ENCODE assay signal across 9 cellular contexts in genomic region chr9:69412741-69413150, GRCh38.
DNase-seq lines count a peak whose midpoint lies in the region; ATAC-seq, FAIRE-seq and TF ChIP-seq lines count a peak whose summit lies in the region.
"Had no signal": no experiment of that assay in that cellular context is flagged by ENCODE, and none has a peak within 500 bp of the region (broad histone marks: within the 10 kb centered on the region; RNA-seq: fewer than 3 reads in every experiment).

No MANE protein-coding gene starts in this region.

- TF ChIP-seq POLR2A in HepG2 (IDR thresholded peaks at IDR 0.05; ENCODE audit: insufficient read depth in 1 of 2, low read depth in 2 of 2, low read length in 2 of 2) (no peak), transverse colon (IDR thresholded peaks at IDR 0.05) (no peak), lower leg skin (IDR thresholded peaks at IDR 0.05) (no peak)

- H3K4me3 ChIP-seq in LNCaP clone FGC (ENCODE audit: low read depth, low read length) (no peak overlapping the region), choroid plexus epithelial cell (ENCODE audit: low read depth, low read length) (no peak overlapping the region), HepG2 (replicated peaks in 1 of 3; ENCODE audit: insufficient read depth in 1 of 3, low read depth in 2 of 3, low read length in 3 of 3) (no peak overlapping the region), transverse colon (no peak overlapping the region), lower leg skin (ENCODE audit: low read depth, poor library complexity, severe bottlenecking) (no peak overlapping the region)

- H3K9me3 ChIP-seq in HepG2 (ENCODE audit: low read length), result no peaks in the 10 kb centered on the region
- no peaks in the 10 kb centered on the region for H3K9me3 ChIP-seq in transverse colon

- H3K9ac ChIP-seq in HepG2 (ENCODE audit: insufficient read depth, low read depth, low read length), result no peak overlapping the region

- peak; percentile 56 for FAIRE-seq in HepG2 (lab: Jason Lieb, UNC)
- FAIRE-seq: islet of Langerhans had no signal

- peak; percentile 30 for DNase-seq in DMS114 treated with DMSO at 0.1 percent for 48 hours (lab: John Stamatoyannopoulos, UW; ENCODE audit: unreplicated experiment)
- no peak for DNase-seq in LNCaP clone FGC (ENCODE audit: low read depth)
- DNase-seq in choroid plexus epithelial cell (ENCODE audit: low read depth), result peak; percentile 74
- DNase-seq in HepG2 (ENCODE audit: low spot score), result peak; percentile 39
- DNase-seq in transverse colon, result peak; percentile 25
- DNase-seq in lower leg skin (ENCODE audit: low spot score in 2 of 2), result no peak
- DNase-seq in NCI-H2171 treated with DMSO at 0.1 percent for 48 hours (lab: John Stamatoyannopoulos, UW), result no peak

- H3K4me1 ChIP-seq in HepG2 (ENCODE audit: insufficient read depth, low read length) (no peaks in the 10 kb centered on the region), transverse colon (no peaks in the 10 kb centered on the region)

- BruUV-seq in HepG2 (replicated peaks; lab: Mats Ljungman, UMichigan), result no TSS peak

- WGBS in HepG2 (ENCODE audit: low lambda C conversion rate), result 23% methylated on average over 20 of the region's 20 CpGs
- 36 to 46% methylated on average over 9 to 20 of the region's 20 CpGs for WGBS in transverse colon (ENCODE audit: low coverage in 1 of 2), 2 donors
- 50 to 63% methylated on average over 20 of the region's 20 CpGs for WGBS in lower leg skin, 2 donors

- no peaks in the 10 kb centered on the region for H3K36me3 ChIP-seq in HepG2 (replicated peaks in 1 of 2; ENCODE audit: control insufficient read depth in 1 of 2, insufficient read depth in 2 of 2, low read length in 2 of 2)
- no peaks in the 10 kb centered on the region for H3K36me3 ChIP-seq in transverse colon

- intact Hi-C loops in HepG2 (cut with micrococcal nuclease; ENCODE audit: unreplicated experiment) (loop anchor here (2.0 kb wide), 1 partner anchor 136 kb away; no protein-coding TSS in a partner anchor), transverse colon (cut with DNase I; ENCODE audit: low total_unique reads) (no loop called here), lower leg skin (cut with DNase I; ENCODE audit: low total_unique reads) (no loop called here)

- TF ChIP-seq EP300 in HepG2 (IDR thresholded peaks at IDR 0.05; ENCODE audit: low read depth in 2 of 2, low read length in 2 of 2) (no peak), HepG2 (CRISPR knock-in tag; IDR thresholded peaks at IDR 0.05; ENCODE audit: borderline replicate concordance) (no peak), transverse colon (IDR thresholded peaks at IDR 0.05; ENCODE audit: low read depth) (no peak)

- CTCF ChIA-PET in HepG2 (lab: Yijun Ruan, JAX; ENCODE audit: low intra/inter-chr PET ratio, low total read pairs), result interaction anchor here (0.7 to 1.7 kb wide), 3 partner anchors 136 to 520 kb away, joined by 3 to 9 read pairs (median 5); no protein-coding TSS in a partner anchor

- TF ChIP-seq RAD21 in HepG2 (CRISPR knock-in tag; IDR thresholded peaks at IDR 0.05), result peak; percentile 68

- H3K27me3 ChIP-seq in HepG2 (ENCODE audit: control insufficient read depth in 1 of 2, insufficient read depth in 2 of 2, low read length in 2 of 2) (peaks cover 0 to 25% of the 10 kb centered on the region in 2 experiments; a peak in 2 of 5 replicates), transverse colon (peaks cover 5% of the 10 kb centered on the region)

- peak; percentile 55 for TF ChIP-seq CTCF in LNCaP clone FGC (IDR thresholded peaks at IDR 0.05; ENCODE audit: control insufficient read depth, extremely low read depth, insufficient read depth)
- peak; percentile 82 for TF ChIP-seq CTCF in choroid plexus epithelial cell (conservative IDR thresholded peaks at IDR 0.05; ENCODE audit: low read depth, low read length)
- peak; percentile 84 for TF ChIP-seq CTCF in HepG2 (CRISPR knock-in tag; IDR thresholded peaks at IDR 0.05)
- peak in 4 of 5 experiments; percentile 37 to 45 (median 43) for TF ChIP-seq CTCF in transverse colon (IDR thresholded peaks at IDR 0.05)
- no peak for TF ChIP-seq CTCF in lower leg skin (IDR thresholded peaks at IDR 0.05)

- in situ Hi-C loops in HepG2 (cut with HindIII; ENCODE audit: extremely low pct_ligation_motif_present, low pct_unique_long_range_greater_than_20kb), result no loop called here
- in situ Hi-C loops in transverse colon (cut with MboI; ENCODE audit: low pct_ligation_motif_present in 1 of 4, low pct_unique_long_range_greater_than_20kb in 1 of 4, low sequenced_read_pairs in 3 of 4), result loop anchor here in 2 of 4 donors (10.0 to 25.0 kb wide), 2 partner anchors 142 to 500 kb away; no protein-coding TSS in a partner anchor

- H3K27ac ChIP-seq in HepG2 (ENCODE audit: extremely low read length, insufficient read depth, low read length) (no peak overlapping the region), transverse colon (no peak overlapping the region)

- H3K79me2 ChIP-seq in HepG2 (ENCODE audit: insufficient read depth, low read length), result no peaks in the 10 kb centered on the region

- 0 out of 2 replicates have a peak overlapping the region, but pooled peaks have one; percentile 18 for H3K4me2 ChIP-seq in HepG2 (ENCODE audit: low read depth, low read length)

- POLR2A ChIA-PET in HepG2 (lab: Yijun Ruan, JAX), result no interaction called here

- no peak overlapping the region for H2AFZ ChIP-seq in HepG2 (ENCODE audit: low read length)

- H4K20me1 ChIP-seq in HepG2 (ENCODE audit: insufficient read depth, low read length), result no peaks in the 10 kb centered on the region

- ATAC-seq in HepG2 (peak; percentile 100), HG03442 (IDR thresholded peaks at IDR 0.05; ENCODE audit: unreplicated experiment) (no peak)

TF ChIP-seq in HepG2, 621 proteins besides CTCF, POLR2A, EP300 and RAD21 (continues in another document):
- TF ChIP-seq GPN1 (CRISPR knock-in tag; IDR thresholded peaks at IDR 0.05; ENCODE audit: borderline replicate concordance) (no peak), REPIN1 (CRISPR knock-in tag; IDR thresholded peaks at IDR 0.05; ENCODE audit: borderline replicate concordance, low read depth) (no peak), ZNF10 (CRISPR knock-in tag; IDR thresholded peaks at IDR 0.05; ENCODE audit: borderline replicate concordance, low read depth) (no peak), YEATS2 (CRISPR knock-in tag; IDR thresholded peaks at IDR 0.05; ENCODE audit: borderline replicate concordance) (no peak), ZBTB37 (CRISPR knock-in tag; IDR thresholded peaks at IDR 0.05) (no peak), ZGPAT (CRISPR knock-in tag; IDR thresholded peaks at IDR 0.05) (no peak), ZBED4 (CRISPR knock-in tag; IDR thresholded peaks at IDR 0.05; ENCODE audit: borderline replicate concordance) (no peak), PHF8 (CRISPR knock-in tag; IDR thresholded peaks at IDR 0.05) (no peak), SMC3 (IDR thresholded peaks at IDR 0.05; ENCODE audit: low read length) (peak; percentile 47; the same call in 1 of the 2 replicates), MYC (CRISPR knock-in tag; IDR thresholded peaks at IDR 0.05; ENCODE audit: borderline replicate concordance) (no peak)

Comparison
In these comparisons a context has a peak if more than half of its experiments do, and no peak if none do; other contexts are left out.
1. DNase-seq: peak in DMS114 treated with DMSO at 0.1 percent for 48 hours (single experiment), choroid plexus epithelial cell (single experiment), HepG2 (single experiment) and transverse colon (single experiment); none in LNCaP clone FGC (single experiment), lower leg skin (0 of 2) and NCI-H2171 treated with DMSO at 0.1 percent for 48 hours (single experiment).
2. CTCF ChIP-seq: peak in LNCaP clone FGC (single experiment), choroid plexus epithelial cell (single experiment), HepG2 (single experiment) and transverse colon (4 of 5); none in lower leg skin (0 of 3).